8 cellular contexts compared by ENCODE assay signal in the genomic region with DNA sequence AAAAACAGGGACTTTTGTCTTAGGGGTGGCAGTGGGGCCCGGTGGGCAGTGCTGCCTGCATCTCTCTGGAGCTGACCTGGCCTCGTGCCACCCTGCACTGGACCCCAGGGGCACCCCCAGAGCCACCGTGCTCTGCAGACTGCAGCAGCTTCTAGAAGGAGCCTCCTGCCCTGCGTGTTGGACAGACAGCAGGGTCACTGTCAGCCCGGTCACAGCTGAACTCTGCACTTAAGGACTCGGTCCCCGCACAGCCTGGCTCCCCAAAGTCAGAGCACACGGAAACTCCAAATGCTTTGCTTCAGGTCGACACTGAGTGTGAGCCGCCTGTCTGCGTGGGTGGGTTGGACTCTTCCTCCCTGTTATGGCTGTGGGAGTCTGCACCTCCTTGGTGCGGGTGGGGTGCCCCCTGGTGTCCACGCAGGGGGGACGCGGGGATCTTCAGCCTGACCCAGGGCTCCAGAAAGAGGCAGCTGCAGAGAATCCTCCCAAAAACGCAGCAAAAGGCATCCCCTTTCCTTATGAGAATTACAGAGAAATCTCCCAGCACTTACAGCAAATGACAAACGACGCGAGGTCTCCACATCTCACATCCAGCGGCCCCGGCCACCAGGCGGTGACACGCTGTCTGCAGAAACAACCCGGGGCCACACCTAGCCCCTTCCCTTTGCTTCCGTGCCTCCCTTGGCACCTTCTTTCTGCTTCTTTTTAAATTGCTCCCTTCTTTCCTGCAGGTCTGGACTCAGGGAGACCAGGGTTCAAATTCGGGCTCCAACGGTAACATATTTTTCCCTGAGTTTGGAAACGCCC.
DNase-seq lines count a peak whose midpoint lies in the region; ATAC-seq and TF ChIP-seq lines count a peak whose summit lies in the region.

No MANE protein-coding gene starts in this region.

- ATAC-seq in activated naive CD8-positive, alpha-beta T cell treated with anti-CD3 and anti-CD28 coated beads, Interleukin-2, amount 50 U/mL, for 24 hours: peak; percentile 40
- ATAC-seq in GM21528 (IDR thresholded peaks at IDR 0.05; ENCODE audit: low FRiP score, unreplicated experiment) (no peak), HG03135 (IDR thresholded peaks at IDR 0.05; ENCODE audit: unreplicated experiment) (no peak)

- H3K27me3 Mint-ChIP-seq in activated naive CD8-positive, alpha-beta T cell treated with anti-CD3 and anti-CD28 coated beads, Interleukin-2, amount 50 U/mL, for 24 hours: peaks cover 5% of the 10 kb centered on the region

- TF ChIP-seq CTCF in C4-2B (conservative IDR thresholded peaks at IDR 0.05): peak; percentile 81

- no peaks in the 10 kb centered on the region for H3K36me3 Mint-ChIP-seq in activated naive CD8-positive, alpha-beta T cell treated with anti-CD3 and anti-CD28 coated beads, Interleukin-2, amount 50 U/mL, for 24 hours (ENCODE audit: low read depth)

- peak; percentile 94 for DNase-seq in HuH-7.5 (ENCODE audit: low spot score)
- peak; percentile 33 for DNase-seq in activated naive CD8-positive, alpha-beta T cell treated with anti-CD3 and anti-CD28 coated beads, Interleukin-2, amount 50 U/mL, for 24 hours
- DNase-seq in iPS-NIHi7 (ENCODE audit: extremely low spot score): peak; percentile 81
- peak; percentile 12 to 14 for DNase-seq in stimulated activated CD8-positive, alpha-beta memory T cell treated with anti-CD3 and anti-CD28 coated beads, Interleukin-15, amount 100 ng/mL, for 48 hours (ENCODE audit: low read depth in 2 of 2)
- DNase-seq in hepatic stellate cell (ENCODE audit: low spot score): no peak

- no peak overlapping the region for H3K4me3 Mint-ChIP-seq in activated naive CD8-positive, alpha-beta T cell treated with anti-CD3 and anti-CD28 coated beads, Interleukin-2, amount 50 U/mL, for 24 hours

- H3K9me3 Mint-ChIP-seq in activated naive CD8-positive, alpha-beta T cell treated with anti-CD3 and anti-CD28 coated beads, Interleukin-2, amount 50 U/mL, for 24 hours: peaks cover 6% of the 10 kb centered on the region

- no peak overlapping the region for H3K27ac ChIP-seq in C4-2B

- H3K4me1 Mint-ChIP-seq in activated naive CD8-positive, alpha-beta T cell treated with anti-CD3 and anti-CD28 coated beads, Interleukin-2, amount 50 U/mL, for 24 hours: no peaks in the 10 kb centered on the region

- no peak overlapping the region for H3K27ac Mint-ChIP-seq in activated naive CD8-positive, alpha-beta T cell treated with anti-CD3 and anti-CD28 coated beads, Interleukin-2, amount 50 U/mL, for 24 hours
